In genomic region chr1:30526652-30527345, GRCh38 we compare ENCODE assay signal across 1 cellular context.
TF ChIP-seq lines count a peak whose summit lies in the region.

No MANE protein-coding gene starts in this region.

TF ChIP-seq in GM23338, 12 proteins besides CTCF, POLR2A, EP300 and RAD21 (continued from another document):
- TF ChIP-seq, protein P1, sequence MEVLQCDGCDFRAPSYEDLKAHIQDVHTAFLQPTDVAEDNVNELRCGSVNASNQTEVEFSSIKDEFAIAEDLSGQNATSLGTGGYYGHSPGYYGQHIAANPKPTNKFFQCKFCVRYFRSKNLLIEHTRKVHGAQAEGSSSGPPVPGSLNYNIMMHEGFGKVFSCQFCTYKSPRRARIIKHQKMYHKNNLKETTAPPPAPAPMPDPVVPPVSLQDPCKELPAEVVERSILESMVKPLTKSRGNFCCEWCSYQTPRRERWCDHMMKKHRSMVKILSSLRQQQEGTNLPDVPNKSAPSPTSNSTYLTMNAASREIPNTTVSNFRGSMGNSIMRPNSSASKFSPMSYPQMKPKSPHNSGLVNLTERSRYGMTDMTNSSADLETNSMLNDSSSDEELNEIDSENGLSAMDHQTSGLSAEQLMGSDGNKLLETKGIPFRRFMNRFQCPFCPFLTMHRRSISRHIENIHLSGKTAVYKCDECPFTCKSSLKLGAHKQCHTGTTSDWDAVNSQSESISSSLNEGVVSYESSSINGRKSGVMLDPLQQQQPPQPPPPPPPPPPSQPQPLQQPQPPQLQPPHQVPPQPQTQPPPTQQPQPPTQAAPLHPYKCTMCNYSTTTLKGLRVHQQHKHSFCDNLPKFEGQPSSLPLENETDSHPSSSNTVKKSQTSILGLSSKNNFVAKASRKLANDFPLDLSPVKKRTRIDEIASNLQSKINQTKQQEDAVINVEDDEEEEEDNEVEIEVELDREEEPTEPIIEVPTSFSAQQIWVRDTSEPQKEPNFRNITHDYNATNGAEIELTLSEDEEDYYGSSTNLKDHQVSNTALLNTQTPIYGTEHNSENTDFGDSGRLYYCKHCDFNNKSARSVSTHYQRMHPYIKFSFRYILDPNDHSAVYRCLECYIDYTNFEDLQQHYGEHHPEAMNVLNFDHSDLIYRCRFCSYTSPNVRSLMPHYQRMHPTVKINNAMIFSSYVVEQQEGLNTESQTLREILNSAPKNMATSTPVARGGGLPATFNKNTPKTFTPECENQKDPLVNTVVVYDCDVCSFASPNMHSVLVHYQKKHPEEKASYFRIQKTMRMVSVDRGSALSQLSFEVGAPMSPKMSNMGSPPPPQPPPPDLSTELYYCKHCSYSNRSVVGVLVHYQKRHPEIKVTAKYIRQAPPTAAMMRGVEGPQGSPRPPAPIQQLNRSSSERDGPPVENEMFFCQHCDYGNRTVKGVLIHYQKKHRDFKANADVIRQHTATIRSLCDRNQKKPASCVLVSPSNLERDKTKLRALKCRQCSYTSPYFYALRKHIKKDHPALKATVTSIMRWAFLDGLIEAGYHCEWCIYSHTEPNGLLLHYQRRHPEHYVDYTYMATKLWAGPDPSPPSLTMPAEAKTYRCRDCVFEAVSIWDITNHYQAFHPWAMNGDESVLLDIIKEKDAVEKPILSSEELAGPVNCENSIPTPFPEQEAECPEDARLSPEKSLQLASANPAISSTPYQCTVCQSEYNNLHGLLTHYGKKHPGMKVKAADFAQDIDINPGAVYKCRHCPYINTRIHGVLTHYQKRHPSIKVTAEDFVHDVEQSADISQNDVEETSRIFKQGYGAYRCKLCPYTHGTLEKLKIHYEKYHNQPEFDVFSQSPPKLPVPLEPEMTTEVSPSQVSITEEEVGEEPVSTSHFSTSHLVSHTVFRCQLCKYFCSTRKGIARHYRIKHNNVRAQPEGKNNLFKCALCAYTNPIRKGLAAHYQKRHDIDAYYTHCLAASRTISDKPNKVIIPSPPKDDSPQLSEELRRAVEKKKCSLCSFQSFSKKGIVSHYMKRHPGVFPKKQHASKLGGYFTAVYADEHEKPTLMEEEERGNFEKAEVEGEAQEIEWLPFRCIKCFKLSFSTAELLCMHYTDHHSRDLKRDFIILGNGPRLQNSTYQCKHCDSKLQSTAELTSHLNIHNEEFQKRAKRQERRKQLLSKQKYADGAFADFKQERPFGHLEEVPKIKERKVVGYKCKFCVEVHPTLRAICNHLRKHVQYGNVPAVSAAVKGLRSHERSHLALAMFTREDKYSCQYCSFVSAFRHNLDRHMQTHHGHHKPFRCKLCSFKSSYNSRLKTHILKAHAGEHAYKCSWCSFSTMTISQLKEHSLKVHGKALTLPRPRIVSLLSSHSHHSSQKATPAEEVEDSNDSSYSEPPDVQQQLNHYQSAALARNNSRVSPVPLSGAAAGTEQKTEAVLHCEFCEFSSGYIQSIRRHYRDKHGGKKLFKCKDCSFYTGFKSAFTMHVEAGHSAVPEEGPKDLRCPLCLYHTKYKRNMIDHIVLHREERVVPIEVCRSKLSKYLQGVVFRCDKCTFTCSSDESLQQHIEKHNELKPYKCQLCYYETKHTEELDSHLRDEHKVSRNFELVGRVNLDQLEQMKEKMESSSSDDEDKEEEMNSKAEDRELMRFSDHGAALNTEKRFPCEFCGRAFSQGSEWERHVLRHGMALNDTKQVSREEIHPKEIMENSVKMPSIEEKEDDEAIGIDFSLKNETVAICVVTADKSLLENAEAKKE (CRISPR knock-in tag; IDR thresholded peaks at IDR 0.05): no peak
- TF ChIP-seq NANOG (IDR thresholded peaks at IDR 0.05; ENCODE audit: borderline replicate concordance): no peak
- TF ChIP-seq EZH2 (IDR thresholded peaks at IDR 0.05; ENCODE audit: low read depth, unreplicated experiment): no peak
- no peak for TF ChIP-seq ZNF331 (CRISPR knock-in tag; IDR thresholded peaks at IDR 0.05; ENCODE audit: low read depth)
- no peak for TF ChIP-seq ETS1 (IDR thresholded peaks at IDR 0.05)
- TF ChIP-seq CREB1 (CRISPR knock-in tag; IDR thresholded peaks at IDR 0.05; ENCODE audit: low read depth): no peak
